In the genomic region with DNA sequence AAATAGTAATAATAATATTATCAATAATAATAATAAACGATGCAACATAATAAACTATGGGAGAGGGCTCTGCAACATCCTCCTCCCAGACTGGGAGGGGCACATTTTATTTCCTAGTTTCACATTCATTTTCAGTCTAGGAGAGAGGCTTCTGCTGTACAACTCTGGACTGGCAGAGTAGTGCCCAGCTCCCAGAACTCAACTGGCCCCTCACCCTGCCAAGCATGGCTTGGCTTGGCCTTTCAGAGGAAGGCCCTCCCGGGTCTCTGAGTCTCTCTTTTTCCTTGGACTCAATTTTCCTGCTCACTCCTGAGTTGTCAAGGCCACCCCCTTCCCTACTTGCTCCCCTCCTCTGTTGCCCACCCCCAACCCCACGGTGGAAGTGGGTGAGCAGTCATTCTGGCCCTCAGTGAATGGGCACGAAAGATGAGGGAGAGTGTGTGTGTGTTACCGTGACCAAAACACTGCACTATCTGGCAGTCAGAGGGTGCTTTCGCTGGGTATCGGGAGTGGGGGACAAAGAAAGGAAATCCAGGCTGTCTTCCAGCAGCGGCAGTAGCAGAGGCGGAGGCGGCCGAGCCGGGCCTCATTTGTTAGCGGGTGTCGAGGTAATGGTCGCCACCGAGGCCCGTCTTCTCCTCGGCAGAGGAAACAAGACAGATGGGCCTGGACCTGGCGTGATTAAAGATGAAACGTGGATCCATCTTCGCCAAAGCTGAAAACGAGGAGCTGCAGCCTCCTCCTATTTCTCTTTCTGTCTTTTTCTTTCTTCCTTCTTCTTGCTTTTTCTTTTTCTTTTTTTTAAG, we compare ENCODE assay signal across 1 cellular context.
TF ChIP-seq lines count a peak whose summit lies in the region.

No MANE protein-coding gene starts in this region.

TF ChIP-seq in GM12878, 131 proteins besides CTCF, POLR2A, EP300 and RAD21:
- TF ChIP-seq, protein P1, sequence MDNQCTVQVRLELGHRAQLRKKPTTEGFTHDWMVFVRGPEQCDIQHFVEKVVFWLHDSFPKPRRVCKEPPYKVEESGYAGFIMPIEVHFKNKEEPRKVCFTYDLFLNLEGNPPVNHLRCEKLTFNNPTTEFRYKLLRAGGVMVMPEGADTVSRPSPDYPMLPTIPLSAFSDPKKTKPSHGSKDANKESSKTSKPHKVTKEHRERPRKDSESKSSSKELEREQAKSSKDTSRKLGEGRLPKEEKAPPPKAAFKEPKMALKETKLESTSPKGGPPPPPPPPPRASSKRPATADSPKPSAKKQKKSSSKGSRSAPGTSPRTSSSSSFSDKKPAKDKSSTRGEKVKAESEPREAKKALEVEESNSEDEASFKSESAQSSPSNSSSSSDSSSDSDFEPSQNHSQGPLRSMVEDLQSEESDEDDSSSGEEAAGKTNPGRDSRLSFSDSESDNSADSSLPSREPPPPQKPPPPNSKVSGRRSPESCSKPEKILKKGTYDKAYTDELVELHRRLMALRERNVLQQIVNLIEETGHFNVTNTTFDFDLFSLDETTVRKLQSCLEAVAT (IDR thresholded peaks at IDR 0.05) = peak; percentile 81
- TF ChIP-seq, protein P2, sequence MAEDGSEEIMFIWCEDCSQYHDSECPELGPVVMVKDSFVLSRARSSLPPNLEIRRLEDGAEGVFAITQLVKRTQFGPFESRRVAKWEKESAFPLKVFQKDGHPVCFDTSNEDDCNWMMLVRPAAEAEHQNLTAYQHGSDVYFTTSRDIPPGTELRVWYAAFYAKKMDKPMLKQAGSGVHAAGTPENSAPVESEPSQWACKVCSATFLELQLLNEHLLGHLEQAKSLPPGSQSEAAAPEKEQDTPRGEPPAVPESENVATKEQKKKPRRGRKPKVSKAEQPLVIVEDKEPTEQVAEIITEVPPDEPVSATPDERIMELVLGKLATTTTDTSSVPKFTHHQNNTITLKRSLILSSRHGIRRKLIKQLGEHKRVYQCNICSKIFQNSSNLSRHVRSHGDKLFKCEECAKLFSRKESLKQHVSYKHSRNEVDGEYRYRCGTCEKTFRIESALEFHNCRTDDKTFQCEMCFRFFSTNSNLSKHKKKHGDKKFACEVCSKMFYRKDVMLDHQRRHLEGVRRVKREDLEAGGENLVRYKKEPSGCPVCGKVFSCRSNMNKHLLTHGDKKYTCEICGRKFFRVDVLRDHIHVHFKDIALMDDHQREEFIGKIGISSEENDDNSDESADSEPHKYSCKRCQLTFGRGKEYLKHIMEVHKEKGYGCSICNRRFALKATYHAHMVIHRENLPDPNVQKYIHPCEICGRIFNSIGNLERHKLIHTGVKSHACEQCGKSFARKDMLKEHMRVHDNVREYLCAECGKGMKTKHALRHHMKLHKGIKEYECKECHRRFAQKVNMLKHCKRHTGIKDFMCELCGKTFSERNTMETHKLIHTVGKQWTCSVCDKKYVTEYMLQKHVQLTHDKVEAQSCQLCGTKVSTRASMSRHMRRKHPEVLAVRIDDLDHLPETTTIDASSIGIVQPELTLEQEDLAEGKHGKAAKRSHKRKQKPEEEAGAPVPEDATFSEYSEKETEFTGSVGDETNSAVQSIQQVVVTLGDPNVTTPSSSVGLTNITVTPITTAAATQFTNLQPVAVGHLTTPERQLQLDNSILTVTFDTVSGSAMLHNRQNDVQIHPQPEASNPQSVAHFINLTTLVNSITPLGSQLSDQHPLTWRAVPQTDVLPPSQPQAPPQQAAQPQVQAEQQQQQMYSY (CRISPR knock-in tag; IDR thresholded peaks at IDR 0.05) = no peak
